Comparison of ENCODE assay signal across 1 cellular context in genomic region chr19:47697863-47698609, GRCh38.
A peak's percentile ranks its signal among the peaks of the same experiment; 100 is the strongest.
TF ChIP-seq lines count a peak whose summit lies in the region.

No MANE protein-coding gene starts in this region.

TF ChIP-seq in WTC11, 78 proteins besides CTCF, POLR2A, EP300 and RAD21 (continued from another document):
- no peak for TF ChIP-seq E2F1 (CRISPR knock-in tag; IDR thresholded peaks at IDR 0.05)
- no peak for TF ChIP-seq ATF2 (CRISPR knock-in tag; IDR thresholded peaks at IDR 0.05; ENCODE audit: borderline replicate concordance, low read depth)
- TF ChIP-seq RELA (CRISPR knock-in tag; IDR thresholded peaks at IDR 0.05; ENCODE audit: borderline replicate concordance), result no peak
- TF ChIP-seq ZNF121 (CRISPR knock-in tag; IDR thresholded peaks at IDR 0.05), result peak; percentile 99
- TF ChIP-seq ETV6 (CRISPR knock-in tag; IDR thresholded peaks at IDR 0.05), result peak; percentile 76; the same call in 1 of the 2 replicates
- no peak for TF ChIP-seq ZBTB21 (CRISPR knock-in tag; IDR thresholded peaks at IDR 0.05; ENCODE audit: borderline replicate concordance)
- no peak for TF ChIP-seq HMGXB4 (CRISPR knock-in tag; IDR thresholded peaks at IDR 0.05)
- no peak for TF ChIP-seq AR (CRISPR knock-in tag; IDR thresholded peaks at IDR 0.05)
- no peak for TF ChIP-seq GRHL2 (CRISPR knock-in tag; IDR thresholded peaks at IDR 0.05; ENCODE audit: insufficient replicate concordance, severe bottlenecking)
- peak; percentile 63 for TF ChIP-seq MAX (CRISPR knock-in tag; IDR thresholded peaks at IDR 0.05)
- TF ChIP-seq RORB (CRISPR knock-in tag; IDR thresholded peaks at IDR 0.05), result no peak
- no peak for TF ChIP-seq MYBL2 (CRISPR knock-in tag; IDR thresholded peaks at IDR 0.05)
- no peak for TF ChIP-seq ZNF532 (CRISPR knock-in tag; IDR thresholded peaks at IDR 0.05; ENCODE audit: borderline replicate concordance)
- 0 out of 2 replicates have a peak, but pooled peaks have one; percentile 35 for TF ChIP-seq ZNF232 (CRISPR knock-in tag; IDR thresholded peaks at IDR 0.05)
- no peak for TF ChIP-seq NR3C1 (CRISPR knock-in tag; conservative IDR thresholded peaks at IDR 0.05; ENCODE audit: low read depth)
- no peak for TF ChIP-seq ZNF423 (CRISPR knock-in tag; IDR thresholded peaks at IDR 0.05)
- TF ChIP-seq TP53 (CRISPR knock-in tag; IDR thresholded peaks at IDR 0.05), result no peak
- no peak for TF ChIP-seq CREM (CRISPR knock-in tag; IDR thresholded peaks at IDR 0.05)
- no peak for TF ChIP-seq ZNF281 (CRISPR knock-in tag; IDR thresholded peaks at IDR 0.05)
- no peak for TF ChIP-seq CREB1 (CRISPR knock-in tag; IDR thresholded peaks at IDR 0.05)
- no peak for TF ChIP-seq MLX (CRISPR knock-in tag; IDR thresholded peaks at IDR 0.05)
- TF ChIP-seq NFATC4 (CRISPR knock-in tag; IDR thresholded peaks at IDR 0.05), result no peak
- no peak for TF ChIP-seq ZNF512 (CRISPR knock-in tag; IDR thresholded peaks at IDR 0.05; ENCODE audit: borderline replicate concordance)
- no peak for TF ChIP-seq STAT6 (CRISPR knock-in tag; conservative IDR thresholded peaks at IDR 0.05; ENCODE audit: low read depth)
- TF ChIP-seq CDX4 (CRISPR knock-in tag; IDR thresholded peaks at IDR 0.05; ENCODE audit: borderline replicate concordance), result no peak
- no peak for TF ChIP-seq HMGA2 (CRISPR knock-in tag; IDR thresholded peaks at IDR 0.05)
TF ChIP-seq in WTC11: peak in this region for 10.
